27 cellular contexts compared by ENCODE assay signal in genomic region chr1:16114527-16115467, GRCh38. TPM values are rescaled to one million over a fixed set of nuclear protein-coding genes. Genes with fewer than 3 reads are reported as not detected.
DNase-seq lines count a peak whose midpoint lies in the region; ATAC-seq and TF ChIP-seq lines count a peak whose summit lies in the region.
"Had no signal": no experiment of that assay in that cellular context is flagged by ENCODE, and none has a peak within 500 bp of the region (broad histone marks: within the 10 kb centered on the region; RNA-seq: fewer than 3 reads in every experiment).

No MANE protein-coding gene starts in this region.

- no peak overlapping the region for H3K4me3 ChIP-seq in H7 (ENCODE audit: insufficient read depth, low read depth, low read length)
- no peak overlapping the region for H3K4me3 ChIP-seq in RWPE2 (ENCODE audit: severe bottlenecking)
- no peak overlapping the region for H3K4me3 ChIP-seq in iPS-20b (ENCODE audit: low read length)
- H3K4me3 ChIP-seq in gastrocnemius medialis: no peak overlapping the region
- H3K4me3 ChIP-seq: heart right ventricle, lower lobe of right lung, pancreas, PC-9, right atrium auricular region had no signal

- H3K9ac ChIP-seq in iPS-20b (ENCODE audit: low read depth, low read length): peak overlapping the region; percentile 61; the same call in 1 of the 2 replicates
- H3K9ac ChIP-seq: SK-N-SH had no signal

- DNase-seq in H7 (peak; percentile 54), RWPE2 (ENCODE audit: low spot score) (peak; percentile 63), sciatic nerve (ENCODE audit: low spot score) (peak; percentile 84), gastrocnemius medialis (no peak)
- no peak for DNase-seq in activated naive CD4-positive, alpha-beta T cell (lab: John Stamatoyannopoulos, UW)
- DNase-seq: ACHN; activated naive CD8-positive, alpha-beta T cell treated with anti-CD3 and anti-CD28 coated beads, Interleukin-2, amount 50 U/mL, for 24 hours; activated T-cell treated with anti-CD3 and anti-CD28 coated beads, Interleukin-2, amount 50 U/mL, for 72 hours; CD8-positive, alpha-beta T cell; dermis blood vessel endothelial cell; foreskin melanocyte; heart right ventricle; kidney glomerular epithelial cell; NCI-H2029 treated with DMSO at 0.1 percent for 48 hours; NCI-H345; NCI-H69; nephron progenitor cell; PC-9; SK-N-SH; stimulated activated CD4-positive, alpha-beta T cell treated with anti-CD3 and anti-CD28 coated beads, Interleukin-2, amount 100 ng/mL, for 24 hours; stimulated activated naive CD8-positive, alpha-beta T cell treated with anti-CD3 and anti-CD28 coated beads, Interleukin-15, Interleukin-2, amounts not matched to agents 100 U/mL and 50 U/mL, for 24 hours had no signal

- H3K27ac ChIP-seq in RWPE2 (ENCODE audit: poor library complexity, severe bottlenecking) (no peak overlapping the region), iPS-20b (ENCODE audit: low read length) (no peak overlapping the region), gastrocnemius medialis (no peak overlapping the region)
- H3K27ac ChIP-seq: heart right ventricle, lower lobe of right lung, pancreas, PC-9, right atrium auricular region had no signal

- intact Hi-C loops in sciatic nerve (cut with DNase I): no loop called here
- intact Hi-C loops in gastrocnemius medialis (cut with DNase I; ENCODE audit: low total_unique reads): no loop called here

- no peaks in the 10 kb centered on the region for H3K36me3 ChIP-seq in H7 (replicated peaks; ENCODE audit: control insufficient read depth, insufficient read depth, low read length)
- no peaks in the 10 kb centered on the region for H3K36me3 ChIP-seq in RWPE2 (ENCODE audit: low read depth)
- H3K36me3 ChIP-seq in iPS-20b (ENCODE audit: insufficient read depth, low read depth, low read length): no peaks in the 10 kb centered on the region
- H3K36me3 ChIP-seq in gastrocnemius medialis: no peaks in the 10 kb centered on the region
- H3K36me3 ChIP-seq: heart right ventricle, lower lobe of right lung, pancreas, right atrium auricular region had no signal

- in situ Hi-C loops in gastrocnemius medialis (cut with MboI; ENCODE audit: low sequenced_read_pairs in 4 of 4): no loop called here

- ATAC-seq in RWPE2 (ENCODE audit: low read depth) (no peak), sciatic nerve (peak; percentile 52), HG03432 (IDR thresholded peaks at IDR 0.05; ENCODE audit: unreplicated experiment) (no peak), gastrocnemius medialis (no peak)
- ATAC-seq: activated naive CD8-positive, alpha-beta T cell treated with anti-CD3 and anti-CD28 coated beads, Interleukin-2, amount 50 U/mL, for 24 hours; activated T-cell treated with anti-CD3 and anti-CD28 coated beads, Interleukin-2, amount 50 U/mL, for 72 hours; CD8-positive, alpha-beta T cell; heart right ventricle; lower lobe of right lung; Right ventricle myocardium inferior; stimulated activated naive CD8-positive, alpha-beta T cell treated with anti-CD3 and anti-CD28 coated beads, Interleukin-15, Interleukin-2, amounts not matched to agents 100 U/mL and 50 U/mL, for 24 hours had no signal

- no peak for TF ChIP-seq CTCF in RWPE2 (IDR thresholded peaks at IDR 0.05; ENCODE audit: poor library complexity, severe bottlenecking)
- no peak for TF ChIP-seq CTCF in gastrocnemius medialis (IDR thresholded peaks at IDR 0.05 in 4 of 5, conservative IDR thresholded peaks at IDR 0.05 in 1 of 5)

- no peak for TF ChIP-seq POLR2A in gastrocnemius medialis (IDR thresholded peaks at IDR 0.05)

- H3K4me1 ChIP-seq in RWPE2 (ENCODE audit: insufficient read depth, poor library complexity, severe bottlenecking) (no peaks in the 10 kb centered on the region), iPS-20b (ENCODE audit: insufficient read depth, low read length) (peaks cover 23% of the 10 kb centered on the region), gastrocnemius medialis (no peaks in the 10 kb centered on the region)
- H3K4me1 ChIP-seq: lower lobe of right lung, pancreas had no signal

- no peaks in the 10 kb centered on the region; the same call in 1 of the 2 replicates for H3K27me3 ChIP-seq in H7 (ENCODE audit: control insufficient read depth, insufficient read depth, low read length)
- no peaks in the 10 kb centered on the region for H3K27me3 ChIP-seq in RWPE2 (ENCODE audit: insufficient read depth, poor library complexity, severe bottlenecking)
- H3K27me3 ChIP-seq in iPS-20b (ENCODE audit: insufficient read depth, low read length): no peaks in the 10 kb centered on the region
- no peaks in the 10 kb centered on the region for H3K27me3 ChIP-seq in gastrocnemius medialis
- H3K27me3 ChIP-seq: heart right ventricle, pancreas, right atrium auricular region had no signal

- H3K9me3 ChIP-seq in RWPE2 (ENCODE audit: severe bottlenecking) (no peaks in the 10 kb centered on the region), iPS-20b (ENCODE audit: insufficient read depth, low read depth, low read length) (no peaks in the 10 kb centered on the region), gastrocnemius medialis (no peaks in the 10 kb centered on the region)
- H3K9me3 ChIP-seq: heart right ventricle, lower lobe of right lung, pancreas, right atrium auricular region, SK-N-SH had no signal

RNA-seq across cellular contexts. Expression of gene EPHA2, which starts 41.1 kb away (rescaled TPM):
- 43.3 and 63.5 TPM in 2 replicates for total RNA-seq in H7 (2014; rRNA removed; shearing (Covaris generic))
- total RNA-seq in sciatic nerve (31.3 TPM), gastrocnemius medialis (1 to 10 TPM; 1.2 to 6.4 (median 2.9) TPM)
- total RNA-seq: CD8-positive, alpha-beta T cell had no signal

RNA-seq across cellular contexts. Expression of gene FAM131C, which starts 41.3 kb away (rescaled TPM):
- 0.26 and 0.45 TPM in 2 replicates for total RNA-seq in H7 (2014; rRNA removed; shearing (Covaris generic))
- total RNA-seq in sciatic nerve (not detected), gastrocnemius medialis (not detected)
- total RNA-seq: CD8-positive, alpha-beta T cell; dermis blood vessel endothelial cell; lower lobe of right lung had no signal

Comparison
In these comparisons a context has a peak if more than half of its experiments do, and no peak if none do; other contexts are left out.
1. DNase-seq: peak in H7 (single experiment), RWPE2 (single experiment) and sciatic nerve (single experiment); none in activated naive CD4-positive, alpha-beta T cell (0 of 4) and gastrocnemius medialis (0 of 2).